Comparison of ENCODE assay signal across 18 cellular contexts in the genomic region with DNA sequence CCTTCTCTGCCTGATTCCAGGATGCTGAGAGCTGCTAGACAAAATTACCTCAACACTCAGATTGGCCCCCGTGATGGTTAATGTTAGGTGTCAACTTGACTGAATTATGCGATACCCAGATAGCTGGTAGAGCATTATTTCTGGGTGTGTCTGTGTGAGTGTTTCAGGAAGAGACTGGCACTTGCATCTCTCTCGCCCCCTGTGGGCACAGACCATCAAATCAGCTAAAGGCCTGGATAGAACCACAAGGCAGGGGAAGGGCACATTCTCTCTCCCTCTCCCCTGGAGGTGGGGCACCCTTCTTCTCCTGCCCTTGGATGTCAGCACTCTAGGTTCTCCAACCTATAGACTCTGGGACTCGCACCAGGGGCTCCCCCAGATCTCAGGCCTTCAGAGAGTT.
DNase-seq lines count a peak whose midpoint lies in the region; ATAC-seq and TF ChIP-seq lines count a peak whose summit lies in the region.
"Had no signal": no experiment of that assay in that cellular context is flagged by ENCODE, and none has a peak within 500 bp of the region (broad histone marks: within the 10 kb centered on the region; RNA-seq: fewer than 3 reads in every experiment).

No MANE protein-coding gene starts in this region.

- H3K9ac ChIP-seq in neural progenitor cell: no peak overlapping the region
- H3K9ac ChIP-seq: BLaER1 treated with 17β-estradiol and CSF1 and Interleukin-3, amounts not matched to agents 10 nM and 100 nM; GM23248 had no signal

- POLR2A ChIA-PET in WTC11 (lab: Charles Lee): no interaction called here

- H3K27ac ChIP-seq in neural progenitor cell: no peak overlapping the region
- H3K27ac ChIP-seq: BLaER1 treated with 17β-estradiol and CSF1 and Interleukin-3, amounts not matched to agents 10 nM and 100 nM; GM23248 had no signal

- CTCF ChIA-PET in WTC11 (lab: Charles Lee): interaction anchor here (0.6 kb wide), 1 partner anchor 28 kb away, joined by 3 read pairs; no protein-coding TSS in a partner anchor

- H3K79me2 ChIP-seq in neural progenitor cell (ENCODE audit: low read depth): no peaks in the 10 kb centered on the region

- TF ChIP-seq CTCF in WTC11 (IDR thresholded peaks at IDR 0.05): no peak
- peak; percentile 32 for TF ChIP-seq CTCF in neural progenitor cell (IDR thresholded peaks at IDR 0.05)

- no peaks in the 10 kb centered on the region for H3K27me3 ChIP-seq in neural progenitor cell
- H3K27me3 ChIP-seq: BLaER1 treated with 17β-estradiol and CSF1 and Interleukin-3, amounts not matched to agents 10 nM and 100 nM had no signal

- H3K4me1 Mint-ChIP-seq in WTC11 (peaks cover 9% of the 10 kb centered on the region), neural progenitor cell (peaks cover 6% of the 10 kb centered on the region)

- peak; percentile 50; the same call in 1 of the 2 replicates for ATAC-seq in WTC11
- no peak for ATAC-seq in GM18873 (IDR thresholded peaks at IDR 0.05; ENCODE audit: low FRiP score, unreplicated experiment)
- no peak for ATAC-seq in GM19023 (IDR thresholded peaks at IDR 0.05; ENCODE audit: unreplicated experiment)
- ATAC-seq: GM12878, Panc1 had no signal

- H2AFZ ChIP-seq in neural progenitor cell (replicated peaks): no peak overlapping the region
- H2AFZ ChIP-seq: GM23248 had no signal

- H3K36me3 ChIP-seq in neural progenitor cell: no peaks in the 10 kb centered on the region
- H3K36me3 ChIP-seq: BLaER1 treated with 17β-estradiol and CSF1 and Interleukin-3, amounts not matched to agents 10 nM and 100 nM had no signal

- no peaks in the 10 kb centered on the region for H4K20me1 ChIP-seq in neural progenitor cell (ENCODE audit: low read depth)
- H4K20me1 ChIP-seq: BLaER1 treated with 17β-estradiol and CSF1 and Interleukin-3, amounts not matched to agents 10 nM and 100 nM had no signal

- H3K27me3 Mint-ChIP-seq in WTC11 (ENCODE audit: low read depth): no peaks in the 10 kb centered on the region; the same call in 1 of the 2 replicates
- no peaks in the 10 kb centered on the region for H3K27me3 Mint-ChIP-seq in neural progenitor cell (ENCODE audit: insufficient read depth, low read depth)

- no peak overlapping the region for H3K4me3 Mint-ChIP-seq in WTC11
- H3K4me3 Mint-ChIP-seq in neural progenitor cell: no peak overlapping the region
- H3K4me3 Mint-ChIP-seq: IgD-negative memory B cell had no signal

- no peaks in the 10 kb centered on the region for H3K36me3 Mint-ChIP-seq in WTC11
- H3K36me3 Mint-ChIP-seq in neural progenitor cell: no peaks in the 10 kb centered on the region
- H3K36me3 Mint-ChIP-seq: IgD-negative memory B cell had no signal

- no peaks in the 10 kb centered on the region for H3F3A ChIP-seq in neural progenitor cell (ENCODE audit: low read depth)

- H3K4me3 ChIP-seq in Jurkat, Clone E6-1 (ENCODE audit: low read length): no peak overlapping the region
- H3K4me3 ChIP-seq in neural progenitor cell: no peak overlapping the region
- H3K4me3 ChIP-seq: BLaER1 treated with 17β-estradiol and CSF1 and Interleukin-3, amounts not matched to agents 10 nM and 100 nM; GM12878; GM23248 had no signal

- H3K4me2 ChIP-seq in neural progenitor cell: no peak overlapping the region
- H3K4me2 ChIP-seq: BLaER1 treated with 17β-estradiol and CSF1 and Interleukin-3, amounts not matched to agents 10 nM and 100 nM had no signal

- H3K9me3 ChIP-seq in neural progenitor cell (ENCODE audit: low read depth): no peaks in the 10 kb centered on the region

- no peak overlapping the region for H3K27ac Mint-ChIP-seq in WTC11
- H3K27ac Mint-ChIP-seq in neural progenitor cell: no peak overlapping the region
- H3K27ac Mint-ChIP-seq: IgD-negative memory B cell had no signal

- peak; percentile 11 for DNase-seq in ELR (ENCODE audit: low read depth)
- peak; percentile 6 for DNase-seq in Jurkat, Clone E6-1 (ENCODE audit: low read depth, low spot score)
- peak; percentile 19 for DNase-seq in WTC11 (ENCODE audit: low spot score)
- DNase-seq in neural progenitor cell (ENCODE audit: low spot score): no peak
- no peak for DNase-seq in DMS114 treated with DMSO at 0.1 percent for 48 hours (lab: John Stamatoyannopoulos, UW; ENCODE audit: unreplicated experiment)
- DNase-seq: DMS153, GM23248, NCI-H1048, NCI-H146, NCI-H2107, NCI-H226, SHP77 had no signal

- H3K9me3 Mint-ChIP-seq in WTC11 (peaks cover 6% of the 10 kb centered on the region), neural progenitor cell (peaks cover 5% of the 10 kb centered on the region)
- H3K9me3 Mint-ChIP-seq: IgD-negative memory B cell had no signal

- no peaks in the 10 kb centered on the region for H3K4me1 ChIP-seq in neural progenitor cell

TF ChIP-seq in WTC11, 78 proteins besides CTCF, POLR2A, EP300 and RAD21 (continues in another document):
- TF ChIP-seq ZBTB21 (CRISPR knock-in tag; IDR thresholded peaks at IDR 0.05; ENCODE audit: borderline replicate concordance): no peak
- TF ChIP-seq CREB1 (CRISPR knock-in tag; IDR thresholded peaks at IDR 0.05): no peak
- TF ChIP-seq NR3C1 (CRISPR knock-in tag; conservative IDR thresholded peaks at IDR 0.05; ENCODE audit: low read depth): no peak
- TF ChIP-seq ZNF416 (CRISPR knock-in tag; IDR thresholded peaks at IDR 0.05): no peak
- no peak for TF ChIP-seq FOXP1 (CRISPR knock-in tag; IDR thresholded peaks at IDR 0.05; ENCODE audit: borderline replicate concordance)
- TF ChIP-seq, protein P1, sequence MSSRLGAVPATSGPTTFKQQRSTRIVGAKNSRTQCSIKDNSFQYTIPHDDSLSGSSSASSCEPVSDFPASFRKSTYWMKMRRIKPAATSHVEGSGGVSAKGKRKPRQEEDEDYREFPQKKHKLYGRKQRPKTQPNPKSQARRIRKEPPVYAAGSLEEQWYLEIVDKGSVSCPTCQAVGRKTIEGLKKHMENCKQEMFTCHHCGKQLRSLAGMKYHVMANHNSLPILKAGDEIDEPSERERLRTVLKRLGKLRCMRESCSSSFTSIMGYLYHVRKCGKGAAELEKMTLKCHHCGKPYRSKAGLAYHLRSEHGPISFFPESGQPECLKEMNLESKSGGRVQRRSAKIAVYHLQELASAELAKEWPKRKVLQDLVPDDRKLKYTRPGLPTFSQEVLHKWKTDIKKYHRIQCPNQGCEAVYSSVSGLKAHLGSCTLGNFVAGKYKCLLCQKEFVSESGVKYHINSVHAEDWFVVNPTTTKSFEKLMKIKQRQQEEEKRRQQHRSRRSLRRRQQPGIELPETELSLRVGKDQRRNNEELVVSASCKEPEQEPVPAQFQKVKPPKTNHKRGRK (CRISPR knock-in tag; IDR thresholded peaks at IDR 0.05; ENCODE audit: borderline replicate concordance): no peak
- TF ChIP-seq, protein P2, sequence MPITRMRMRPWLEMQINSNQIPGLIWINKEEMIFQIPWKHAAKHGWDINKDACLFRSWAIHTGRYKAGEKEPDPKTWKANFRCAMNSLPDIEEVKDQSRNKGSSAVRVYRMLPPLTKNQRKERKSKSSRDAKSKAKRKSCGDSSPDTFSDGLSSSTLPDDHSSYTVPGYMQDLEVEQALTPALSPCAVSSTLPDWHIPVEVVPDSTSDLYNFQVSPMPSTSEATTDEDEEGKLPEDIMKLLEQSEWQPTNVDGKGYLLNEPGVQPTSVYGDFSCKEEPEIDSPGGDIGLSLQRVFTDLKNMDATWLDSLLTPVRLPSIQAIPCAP (CRISPR knock-in tag; IDR thresholded peaks at IDR 0.05): no peak
- TF ChIP-seq TCF7 (CRISPR knock-in tag; IDR thresholded peaks at IDR 0.05; ENCODE audit: low read depth): no peak
- TF ChIP-seq, protein P3, sequence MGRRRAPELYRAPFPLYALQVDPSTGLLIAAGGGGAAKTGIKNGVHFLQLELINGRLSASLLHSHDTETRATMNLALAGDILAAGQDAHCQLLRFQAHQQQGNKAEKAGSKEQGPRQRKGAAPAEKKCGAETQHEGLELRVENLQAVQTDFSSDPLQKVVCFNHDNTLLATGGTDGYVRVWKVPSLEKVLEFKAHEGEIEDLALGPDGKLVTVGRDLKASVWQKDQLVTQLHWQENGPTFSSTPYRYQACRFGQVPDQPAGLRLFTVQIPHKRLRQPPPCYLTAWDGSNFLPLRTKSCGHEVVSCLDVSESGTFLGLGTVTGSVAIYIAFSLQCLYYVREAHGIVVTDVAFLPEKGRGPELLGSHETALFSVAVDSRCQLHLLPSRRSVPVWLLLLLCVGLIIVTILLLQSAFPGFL (CRISPR knock-in tag; IDR thresholded peaks at IDR 0.05; ENCODE audit: borderline replicate concordance): no peak
- TF ChIP-seq, protein P4, sequence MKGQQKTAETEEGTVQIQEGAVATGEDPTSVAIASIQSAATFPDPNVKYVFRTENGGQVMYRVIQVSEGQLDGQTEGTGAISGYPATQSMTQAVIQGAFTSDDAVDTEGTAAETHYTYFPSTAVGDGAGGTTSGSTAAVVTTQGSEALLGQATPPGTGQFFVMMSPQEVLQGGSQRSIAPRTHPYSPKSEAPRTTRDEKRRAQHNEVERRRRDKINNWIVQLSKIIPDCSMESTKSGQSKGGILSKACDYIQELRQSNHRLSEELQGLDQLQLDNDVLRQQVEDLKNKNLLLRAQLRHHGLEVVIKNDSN (CRISPR knock-in tag; IDR thresholded peaks at IDR 0.05): no peak
- TF ChIP-seq ZNF121 (CRISPR knock-in tag; IDR thresholded peaks at IDR 0.05): no peak
- TF ChIP-seq, protein P5, sequence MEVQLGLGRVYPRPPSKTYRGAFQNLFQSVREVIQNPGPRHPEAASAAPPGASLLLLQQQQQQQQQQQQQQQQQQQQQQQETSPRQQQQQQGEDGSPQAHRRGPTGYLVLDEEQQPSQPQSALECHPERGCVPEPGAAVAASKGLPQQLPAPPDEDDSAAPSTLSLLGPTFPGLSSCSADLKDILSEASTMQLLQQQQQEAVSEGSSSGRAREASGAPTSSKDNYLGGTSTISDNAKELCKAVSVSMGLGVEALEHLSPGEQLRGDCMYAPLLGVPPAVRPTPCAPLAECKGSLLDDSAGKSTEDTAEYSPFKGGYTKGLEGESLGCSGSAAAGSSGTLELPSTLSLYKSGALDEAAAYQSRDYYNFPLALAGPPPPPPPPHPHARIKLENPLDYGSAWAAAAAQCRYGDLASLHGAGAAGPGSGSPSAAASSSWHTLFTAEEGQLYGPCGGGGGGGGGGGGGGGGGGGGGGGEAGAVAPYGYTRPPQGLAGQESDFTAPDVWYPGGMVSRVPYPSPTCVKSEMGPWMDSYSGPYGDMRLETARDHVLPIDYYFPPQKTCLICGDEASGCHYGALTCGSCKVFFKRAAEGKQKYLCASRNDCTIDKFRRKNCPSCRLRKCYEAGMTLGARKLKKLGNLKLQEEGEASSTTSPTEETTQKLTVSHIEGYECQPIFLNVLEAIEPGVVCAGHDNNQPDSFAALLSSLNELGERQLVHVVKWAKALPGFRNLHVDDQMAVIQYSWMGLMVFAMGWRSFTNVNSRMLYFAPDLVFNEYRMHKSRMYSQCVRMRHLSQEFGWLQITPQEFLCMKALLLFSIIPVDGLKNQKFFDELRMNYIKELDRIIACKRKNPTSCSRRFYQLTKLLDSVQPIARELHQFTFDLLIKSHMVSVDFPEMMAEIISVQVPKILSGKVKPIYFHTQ (CRISPR knock-in tag; IDR thresholded peaks at IDR 0.05): no peak
- no peak for TF ChIP-seq CREM (CRISPR knock-in tag; IDR thresholded peaks at IDR 0.05)
- TF ChIP-seq NR2C2 (CRISPR knock-in tag; IDR thresholded peaks at IDR 0.05): no peak
- no peak for TF ChIP-seq ZNF671 (CRISPR knock-in tag; IDR thresholded peaks at IDR 0.05)
- no peak for TF ChIP-seq GTF2I (CRISPR knock-in tag; conservative IDR thresholded peaks at IDR 0.05)
- TF ChIP-seq SMAD4 (CRISPR knock-in tag; IDR thresholded peaks at IDR 0.05): no peak

Comparison
In these comparisons a context has a peak if more than half of its experiments do, and no peak if none do; other contexts are left out.
1. DNase-seq: peak in ELR (single experiment), Jurkat, Clone E6-1 (single experiment) and WTC11 (single experiment); none in neural progenitor cell (single experiment) and DMS114 treated with DMSO at 0.1 percent for 48 hours (single experiment).